ENCODE assay signal across 12 cellular contexts in the genomic region with DNA sequence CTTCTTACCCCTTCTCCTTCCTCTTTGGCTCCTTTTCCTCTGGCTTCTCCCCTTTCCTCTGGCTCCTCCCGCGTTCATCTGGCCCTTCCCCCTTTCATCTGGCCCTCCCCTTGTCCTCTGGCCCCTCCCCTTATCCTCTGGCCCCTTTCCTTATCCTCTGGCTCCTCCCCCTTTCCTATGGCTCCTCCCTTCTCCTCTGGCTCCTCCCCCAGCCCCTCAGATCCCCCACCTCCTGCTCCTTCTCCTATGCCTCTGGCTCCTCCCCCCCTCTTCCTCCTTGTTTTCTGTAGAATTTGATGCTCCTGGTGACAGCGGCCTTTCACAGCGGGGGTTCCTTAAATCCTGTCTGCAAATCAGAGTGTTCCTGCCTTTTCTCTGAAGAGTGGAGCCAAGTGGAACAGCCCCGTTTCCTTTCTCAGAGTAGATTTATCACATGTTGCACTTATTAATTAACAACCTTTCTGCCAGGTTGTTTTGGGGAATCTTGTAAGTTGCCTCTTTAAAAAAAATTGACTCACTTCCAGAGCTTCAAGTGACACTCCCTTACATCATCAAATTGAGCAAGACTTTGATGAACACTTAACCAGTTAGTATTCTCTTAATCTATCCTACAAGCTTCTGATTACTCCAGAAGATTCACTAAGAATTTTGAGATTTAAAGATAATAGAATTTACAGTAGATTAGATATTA. TPM values are rescaled to one million over a fixed set of nuclear protein-coding genes. Genes with fewer than 3 reads are reported as not detected.
DNase-seq lines count a peak whose midpoint lies in the region; ATAC-seq, FAIRE-seq and TF ChIP-seq lines count a peak whose summit lies in the region.
"Had no signal": no experiment of that assay in that cellular context is flagged by ENCODE, and none has a peak within 500 bp of the region (broad histone marks: within the 10 kb centered on the region; RNA-seq: fewer than 3 reads in every experiment).

No MANE protein-coding gene starts in this region.

- peaks cover 6% of the 10 kb centered on the region for H3K4me1 Mint-ChIP-seq in CD14-positive monocyte

- H3K9me3 ChIP-seq in HEK293 (ENCODE audit: control insufficient read depth, insufficient read depth, low read depth, low read length) (no peaks in the 10 kb centered on the region), K562 (replicated peaks; ENCODE audit: control insufficient read depth, insufficient read depth, low read depth, low read length) (no peaks in the 10 kb centered on the region), iPS DF 6.9 (ENCODE audit: control insufficient read depth, insufficient read depth, low read length) (no peaks in the 10 kb centered on the region)

- WGBS in K562 (ENCODE audit: insufficient coverage, low coverage, missing lambda C conversion rate): 3% methylated on average over 3 of the region's 5 CpGs
- WGBS in iPS DF 6.9 (ENCODE audit: insufficient coverage, insufficient read length): no CpG with 5 or more reads among the region's 5 CpGs

- TF ChIP-seq CTCF in HEK293 (tag by site-specific recombination; IDR thresholded peaks at IDR 0.05): no peak
- TF ChIP-seq CTCF in K562 (IDR thresholded peaks at IDR 0.05 in 2 of 3, conservative IDR thresholded peaks at IDR 0.05 in 1 of 3; ENCODE audit: insufficient read depth in 2 of 3, low read depth in 1 of 3, low read length in 3 of 3): no peak
- no peak for TF ChIP-seq CTCF in CD14-positive monocyte (IDR thresholded peaks at IDR 0.05)

- H3K4me3 ChIP-seq in HEK293 (ENCODE audit: low read depth, low read length) (no peak overlapping the region), K562 (no peak overlapping the region), iPS DF 6.9 (ENCODE audit: low read length) (no peak overlapping the region)

- TF ChIP-seq RAD21 in K562 (CRISPR knock-in tag; conservative IDR thresholded peaks at IDR 0.05 in 1 of 2, IDR thresholded peaks at IDR 0.05 in 1 of 2): no peak

- 0 out of 2 replicates have a peak overlapping the region, but pooled peaks have one; percentile 29 for H2AFZ ChIP-seq in K562 (ENCODE audit: low read depth, low read length)

- CTCF ChIA-PET in HEK293 (lab: Yijun Ruan, JAX): interaction anchor here (0.6 to 1.7 kb wide), 4 partner anchors 9 to 1293 kb away, joined by 3 to 8 read pairs (median 4); no protein-coding TSS in a partner anchor
- CTCF ChIA-PET in K562 (lab: Yijun Ruan, JAX; ENCODE audit: low intra/inter-chr PET ratio): no interaction called here

- no peak overlapping the region for H3K9ac ChIP-seq in K562 (ENCODE audit: insufficient read depth in 1 of 2, low read depth in 2 of 2, low read length in 2 of 2)

- no peak overlapping the region for H3K4me3 Mint-ChIP-seq in CD14-positive monocyte

- H3K27me3 ChIP-seq in K562 (ENCODE audit: control insufficient read depth in 2 of 2, insufficient read depth in 2 of 2, low read length in 2 of 2): peaks cover 9 to 20% of the 10 kb centered on the region in 2 experiments
- no peaks in the 10 kb centered on the region for H3K27me3 ChIP-seq in iPS DF 6.9 (ENCODE audit: control insufficient read depth, insufficient read depth, low read length)

- in situ Hi-C loops in K562 (cut with MboI): no loop called here

- H4K20me1 ChIP-seq in K562 (replicated peaks; ENCODE audit: control insufficient read depth, insufficient read depth, low read length): no peaks in the 10 kb centered on the region

- no peaks in the 10 kb centered on the region for H3K4me1 ChIP-seq in HEK293 (ENCODE audit: control insufficient read depth, insufficient read depth, low read length)
- peaks cover 0 to 4% of the 10 kb centered on the region in 2 experiments; a peak in 2 of 5 replicates for H3K4me1 ChIP-seq in K562 (replicated peaks in 1 of 2; ENCODE audit: control insufficient read depth in 2 of 2, insufficient read depth in 2 of 2, low read length in 2 of 2)
- no peaks in the 10 kb centered on the region for H3K4me1 ChIP-seq in iPS DF 6.9 (ENCODE audit: control insufficient read depth, insufficient read depth, low read length)

- H3K27me3 Mint-ChIP-seq in CD14-positive monocyte (ENCODE audit: low read depth in 3 of 3): peaks cover 0 to 6% (median 6%) of the 10 kb centered on the region in 3 donors

- BruUV-seq in K562 (replicated peaks; lab: Mats Ljungman, UMichigan): no TSS peak

- no peak for TF ChIP-seq EP300 in K562 (IDR thresholded peaks at IDR 0.05; ENCODE audit: low read length)

- H3K27ac Mint-ChIP-seq in CD14-positive monocyte: peak overlapping the region in 3 of 7 donors; percentile 26 to 71 (median 37)

- H3K79me2 ChIP-seq in K562 (ENCODE audit: control insufficient read depth, insufficient read depth, low read length): no peaks in the 10 kb centered on the region

- intact Hi-C loops in K562 (cut with micrococcal nuclease): no loop called here
- intact Hi-C loops in CD14-positive monocyte (cut with micrococcal nuclease): no loop called here

- no peaks in the 10 kb centered on the region for H3K36me3 Mint-ChIP-seq in CD14-positive monocyte

- no peak for TF ChIP-seq POLR2A in K562 (conservative IDR thresholded peaks at IDR 0.05)

- no peaks in the 10 kb centered on the region for H3K36me3 ChIP-seq in HEK293 (ENCODE audit: control insufficient read depth in 2 of 2, insufficient read depth in 1 of 2, low read length in 2 of 2)
- no peaks in the 10 kb centered on the region for H3K36me3 ChIP-seq in K562 (ENCODE audit: control insufficient read depth, insufficient read depth, low read length)
- no peaks in the 10 kb centered on the region for H3K36me3 ChIP-seq in iPS DF 6.9 (ENCODE audit: control insufficient read depth, insufficient read depth, low read length)

- H3K27ac ChIP-seq in HEK293 (ENCODE audit: extremely low read depth, low read depth, low read length) (no peak overlapping the region), K562 (ENCODE audit: extremely low read depth, low read depth, low read length) (no peak overlapping the region), iPS DF 6.9 (ENCODE audit: low read length) (no peak overlapping the region)

- DNase-seq in AG20443 (ENCODE audit: low spot score) (peak; percentile 26), K562 (ENCODE audit: extremely low read depth in 1 of 4, low spot score in 3 of 4) (peak; percentile 82 to 94 (median 92)), iPS DF 6.9 (ENCODE audit: low read depth, low spot score) (peak; percentile 79), CD14-positive monocyte (ENCODE audit: low spot score) (no peak), SKM-1 treated with dmso at 0.1 percent for 144 hours (lab: John Stamatoyannopoulos, UW; ENCODE audit: unreplicated experiment) (no peak)
- DNase-seq: DMS79, kidney, NCI-H1048, retina had no signal

- H3K9me3 Mint-ChIP-seq in CD14-positive monocyte: peaks cover 0 to 9% (median 0%) of the 10 kb centered on the region in 7 donors

- POLR2A ChIA-PET in HEK293 (lab: Yijun Ruan, JAX) (no interaction called here), K562 (lab: Yijun Ruan, JAX) (interaction anchor here (1.0 kb wide), 1 partner anchor 10 kb away, joined by 3 read pairs; no protein-coding TSS in a partner anchor)

- H3K4me2 ChIP-seq in K562 (ENCODE audit: insufficient read depth, low read length): no peak overlapping the region

- peak; percentile 91 for FAIRE-seq in K562 (lab: Jason Lieb, UNC)
- FAIRE-seq: kidney had no signal

- ATAC-seq in K562: peak; percentile 99
- ATAC-seq in HG02938 (IDR thresholded peaks at IDR 0.05; ENCODE audit: unreplicated experiment): no peak
- ATAC-seq in HG02610 (IDR thresholded peaks at IDR 0.05; ENCODE audit: unreplicated experiment): no peak

- H3K9me1 ChIP-seq in K562 (ENCODE audit: control insufficient read depth, insufficient read depth, low read length): no peaks in the 10 kb centered on the region

RNA-seq across cellular contexts. Expression of a gene that starts 27.9 kb away (rescaled TPM):
- not detected in 2 replicates for total RNA-seq in K562 (2011; cell fraction: chromatin; rRNA removed; ENCODE audit: low replicate concordance)
- total RNA-seq in K562 (2011; cell fraction: nucleolus; rRNA removed): not detected in 2 replicates
- total RNA-seq in K562 (2011; cell fraction: nucleoplasm; rRNA removed): not detected in 2 replicates
- not detected in 2 replicates for total RNA-seq in K562 (2014; rRNA removed)
- not detected in 2 replicates for total RNA-seq in K562 (2014; rRNA removed; fragmentation: Illumina TruSeq; extraction: Trizol)
- not detected in 2 replicates for total RNA-seq in K562 (2015; rRNA removed; fragmentation: Illumina TruSeq; extraction: Trizol)
- total RNA-seq in K562 (2021): 0.64 and 0.98 TPM in 2 replicates
- polyA plus RNA-seq in K562 (2011; rRNA removed): not detected in 2 replicates
- not detected in 2 replicates for polyA plus RNA-seq in K562 (2011; cell fraction: cytosol; rRNA removed)
- not detected in 2 replicates for polyA plus RNA-seq in K562 (2011; cell fraction: nucleus; rRNA removed)
- polyA plus RNA-seq in K562 (2012): not detected in 2 replicates
- not detected in 2 replicates for polyA plus RNA-seq in K562 (2014; fragmentation: Illumina TruSeq; extraction: Trizol)
- polyA plus RNA-seq in K562 (2014; fragmentation: Nextera tagmentation; extraction: Ambion mirVana): not detected
- not detected in 2 replicates for polyA plus RNA-seq in K562 (2014; rRNA removed)
- polyA minus RNA-seq in K562 (2011; rRNA and poly(A)+ RNA removed): not detected in 2 replicates
- not detected in 2 replicates for polyA minus RNA-seq in K562 (2011; cell fraction: cytosol; rRNA and poly(A)+ RNA removed)
- polyA minus RNA-seq in K562 (2011; cell fraction: nucleus; rRNA and poly(A)+ RNA removed): not detected in 2 replicates
- not detected for polyA plus RNA-seq in CD14-positive monocyte
- total RNA-seq: kidney had no signal

RNA-seq across cellular contexts. Expression of a gene that starts 32.3 kb away (rescaled TPM):
- total RNA-seq in K562 (2011; cell fraction: chromatin; rRNA removed; ENCODE audit: low replicate concordance): not detected in 2 replicates
- not detected in 2 replicates for total RNA-seq in K562 (2011; cell fraction: nucleolus; rRNA removed)
- not detected in 2 replicates for total RNA-seq in K562 (2011; cell fraction: nucleoplasm; rRNA removed)
- total RNA-seq in K562 (2014; rRNA removed) (not detected in 2 replicates), K562 (2014; rRNA removed; fragmentation: Illumina TruSeq; extraction: Trizol) (not detected in 2 replicates), K562 (2015; rRNA removed; fragmentation: Illumina TruSeq; extraction: Trizol) (not detected in 2 replicates), K562 (2021) (not detected in 2 replicates)
- polyA plus RNA-seq in K562 (2011; rRNA removed) (not detected in 2 replicates), K562 (2014; fragmentation: Illumina TruSeq; extraction: Trizol) (not detected in 2 replicates), K562 (2014; fragmentation: Nextera tagmentation; extraction: Ambion mirVana) (not detected), K562 (2014; rRNA removed) (not detected in 2 replicates), CD14-positive monocyte (not detected)
- not detected in 2 replicates for polyA plus RNA-seq in K562 (2011; cell fraction: cytosol; rRNA removed)
- not detected in 2 replicates for polyA plus RNA-seq in K562 (2011; cell fraction: nucleus; rRNA removed)
- not detected in 2 replicates for polyA plus RNA-seq in K562 (2012)
- not detected in 2 replicates for polyA minus RNA-seq in K562 (2011; rRNA and poly(A)+ RNA removed)
- not detected in 2 replicates for polyA minus RNA-seq in K562 (2011; cell fraction: cytosol; rRNA and poly(A)+ RNA removed)
- polyA minus RNA-seq in K562 (2011; cell fraction: nucleus; rRNA and poly(A)+ RNA removed): not detected in 2 replicates
- total RNA-seq: kidney had no signal

RNA-seq across cellular contexts. Expression of a gene that starts 44.4 kb away (rescaled TPM):
- total RNA-seq in K562 (2011; cell fraction: chromatin; rRNA removed; ENCODE audit: low replicate concordance): 0.21 and 1.1 TPM in 2 replicates
- 0.67 TPM in 1 of 2 replicates, not detected in the other for total RNA-seq in K562 (2011; cell fraction: nucleolus; rRNA removed)
- total RNA-seq in K562 (2011; cell fraction: nucleoplasm; rRNA removed): 0.29 and 0.46 TPM in 2 replicates
- total RNA-seq in K562 (2014; rRNA removed) (2.0 and 2.2 TPM in 2 replicates), K562 (2014; rRNA removed; fragmentation: Illumina TruSeq; extraction: Trizol) (4.3 and 4.7 TPM in 2 replicates), K562 (2015; rRNA removed; fragmentation: Illumina TruSeq; extraction: Trizol) (4.0 and 5.3 TPM in 2 replicates), K562 (2021) (1.9 and 2.0 TPM in 2 replicates)
- polyA plus RNA-seq in K562 (2011; rRNA removed) (4.6 and 6.0 TPM in 2 replicates), K562 (2014; fragmentation: Illumina TruSeq; extraction: Trizol) (3.1 and 4.7 TPM in 2 replicates), K562 (2014; fragmentation: Nextera tagmentation; extraction: Ambion mirVana) (1 to 10 TPM; 2.1 TPM), K562 (2014; rRNA removed) (2.2 and 3.3 TPM in 2 replicates), CD14-positive monocyte (10 to 100 TPM; 24.7 to 31.6 TPM)
- polyA plus RNA-seq in K562 (2011; cell fraction: cytosol; rRNA removed): 0.98 and 1.6 TPM in 2 replicates
- polyA plus RNA-seq in K562 (2011; cell fraction: nucleus; rRNA removed): 1.3 and 1.7 TPM in 2 replicates
- 3.5 and 5.6 TPM in 2 replicates for polyA plus RNA-seq in K562 (2012)
- 2.2 and 2.7 TPM in 2 replicates for polyA minus RNA-seq in K562 (2011; rRNA and poly(A)+ RNA removed)
- polyA minus RNA-seq in K562 (2011; cell fraction: cytosol; rRNA and poly(A)+ RNA removed): 0.95 and 1.3 TPM in 2 replicates
- polyA minus RNA-seq in K562 (2011; cell fraction: nucleus; rRNA and poly(A)+ RNA removed): 0.54 and 0.89 TPM in 2 replicates

Comparison
In these comparisons a context has a peak if more than half of its experiments do, and no peak if none do; other contexts are left out.
1. DNase-seq: peak in AG20443 (single experiment), K562 (4 of 4) and iPS DF 6.9 (single experiment); none in CD14-positive monocyte (single experiment) and SKM-1 treated with dmso at 0.1 percent for 144 hours (single experiment).